Comparison of ENCODE assay signal across 1 cellular context in genomic region chr10:24054421-24054820, GRCh38.
TF ChIP-seq lines count a peak whose summit lies in the region.

No MANE protein-coding gene starts in this region.

TF ChIP-seq in GM23338, 12 proteins besides CTCF, POLR2A, EP300 and RAD21 (continued from another document):
- no peak for TF ChIP-seq EZH2 (IDR thresholded peaks at IDR 0.05; ENCODE audit: low read depth, unreplicated experiment)
- no peak for TF ChIP-seq ZNF331 (CRISPR knock-in tag; IDR thresholded peaks at IDR 0.05; ENCODE audit: low read depth)
- TF ChIP-seq ZNF114 (CRISPR knock-in tag; IDR thresholded peaks at IDR 0.05): no peak
- TF ChIP-seq NANOG (IDR thresholded peaks at IDR 0.05; ENCODE audit: borderline replicate concordance): no peak
- no peak for TF ChIP-seq ETS1 (IDR thresholded peaks at IDR 0.05)
- no peak for TF ChIP-seq EZH2phosphoT487 (IDR thresholded peaks at IDR 0.05; ENCODE audit: unreplicated experiment)
